In the genomic region with DNA sequence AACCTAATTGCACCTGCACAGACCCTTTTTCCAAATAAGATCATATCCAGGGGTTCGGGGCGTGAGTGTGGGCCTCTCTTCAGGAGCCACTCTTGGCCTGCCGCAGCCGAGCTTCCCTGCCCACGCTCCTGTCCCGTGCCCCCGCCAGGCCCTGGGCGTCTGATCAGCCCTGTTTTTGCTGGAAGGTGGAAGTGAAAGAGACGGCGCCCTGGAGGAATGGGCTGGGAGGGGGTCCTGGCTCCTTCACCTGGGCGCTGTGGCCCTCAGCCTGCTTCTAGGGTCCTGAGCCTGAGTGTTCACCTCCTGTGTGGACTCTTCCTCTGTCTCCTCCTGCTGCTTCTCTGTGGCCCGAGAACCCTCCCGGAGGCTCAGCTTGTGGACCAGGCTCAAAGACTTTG, we compare ENCODE assay signal across 31 cellular contexts. TPM values are rescaled to one million over a fixed set of nuclear protein-coding genes. Genes with fewer than 3 reads are reported as not detected.
A peak's percentile ranks its signal among the peaks of the same experiment; 100 is the strongest.
DNase-seq lines count a peak whose midpoint lies in the region; ATAC-seq and TF ChIP-seq lines count a peak whose summit lies in the region.
"Had no signal": no experiment of that assay in that cellular context is flagged by ENCODE, and none has a peak within 500 bp of the region (broad histone marks: within the 10 kb centered on the region; RNA-seq: fewer than 3 reads in every experiment).

No MANE protein-coding gene starts in this region.

- H3K4me3 ChIP-seq in RWPE2 (ENCODE audit: severe bottlenecking) (no peak overlapping the region), mesenchymal stem cell (ENCODE audit: insufficient read depth in 1 of 2, low read depth in 1 of 2, low read length in 2 of 2) (no peak overlapping the region)
- H3K4me3 ChIP-seq: A549, esophagus muscularis mucosa, gastroesophageal sphincter, GM23338, psoas muscle, smooth muscle cell had no signal

- H3K27me3 Mint-ChIP-seq in stimulated activated naive B cell treated with anti-CD40 and anti-IgM and Interleukin-4, amounts not matched to agents 10 μg/mL and 1 μg/mL and 100 μg/mL, for 72 hours = peaks cover 0 to 4% of the 10 kb centered on the region in 2 donors
- H3K27me3 Mint-ChIP-seq in endothelial cell (ENCODE audit: unreplicated experiment) = peaks cover 10% of the 10 kb centered on the region
- H3K27me3 Mint-ChIP-seq: activated naive CD8-positive, alpha-beta T cell treated with anti-CD3 and anti-CD28 coated beads for 36 hours; B cell had no signal

- no peak for ATAC-seq in RWPE2 (ENCODE audit: low read depth)
- no peak for ATAC-seq in stimulated activated naive B cell treated with anti-CD40 and anti-IgM and Interleukin-4, amounts not matched to agents 10 μg/mL and 1 μg/mL and 100 μg/mL, for 72 hours (replicated peaks)
- ATAC-seq: A549; activated CD4-positive, CD25-positive, alpha-beta regulatory T cell treated with anti-CD3 and anti-CD28 coated beads, Interleukin-2, amount 50 U/mL, for 24 hours; activated T-cell treated with anti-CD3 and anti-CD28 coated beads, Interleukin-2, amount 50 U/mL, for 72 hours; gastroesophageal sphincter; GM23338; psoas muscle had no signal

- POLR2A ChIA-PET in RWPE1 (lab: Yijun Ruan, JAX; ENCODE audit: low non-redundant PET) = no interaction called here

- 96% methylated on average over 13 of the region's 13 CpGs for WGBS in mesenchymal stem cell

- no peak overlapping the region for H3K4me3 Mint-ChIP-seq in stimulated activated naive B cell treated with anti-CD40 and anti-IgM and Interleukin-4, amounts not matched to agents 10 μg/mL and 1 μg/mL and 100 μg/mL, for 72 hours
- H3K4me3 Mint-ChIP-seq in endothelial cell (ENCODE audit: unreplicated experiment) = no peak overlapping the region
- H3K4me3 Mint-ChIP-seq: activated naive CD8-positive, alpha-beta T cell treated with anti-CD3 and anti-CD28 coated beads for 36 hours; activated T-cell treated with anti-CD3 and anti-CD28 coated beads, Interleukin-2, amount 50 U/mL, for 72 hours; B cell; GM23338; memory B cell; nephron; T-helper 2 cell treated with Interferon-gamma antibody and Interleukin-4, amounts not matched to agents 5 μg/mL and 100 μg/mL, for 36 hours had no signal

- no peak overlapping the region for H2AFZ ChIP-seq in mesenchymal stem cell (ENCODE audit: low read depth, low read length)
- H2AFZ ChIP-seq: GM23338 had no signal

- H2BK12ac ChIP-seq in mesenchymal stem cell (ENCODE audit: low read length in 2 of 2) = peak overlapping the region in 1 of 2 experiments; percentile 10

- no peak overlapping the region for H3K4me2 ChIP-seq in mesenchymal stem cell (ENCODE audit: low read length, poor library complexity, severe bottlenecking)
- H3K4me2 ChIP-seq: A549, GM23338, smooth muscle cell had no signal

- peaks cover 13% of the 10 kb centered on the region for H3K4me1 ChIP-seq in RWPE2 (ENCODE audit: insufficient read depth, poor library complexity, severe bottlenecking)
- peaks cover 18% of the 10 kb centered on the region for H3K4me1 ChIP-seq in mesenchymal stem cell (ENCODE audit: control insufficient read depth, insufficient read depth, low read depth, low read length)
- H3K4me1 ChIP-seq: esophagus muscularis mucosa, gastroesophageal sphincter, psoas muscle had no signal

- H3K23ac ChIP-seq in mesenchymal stem cell (ENCODE audit: low read length in 2 of 2) = no peak overlapping the region

- H2BK5ac ChIP-seq in mesenchymal stem cell (ENCODE audit: low read depth, low read length, poor library complexity, severe bottlenecking) = no peak overlapping the region

- H4K8ac ChIP-seq in mesenchymal stem cell (ENCODE audit: low read length) = no peak overlapping the region

- H3K4me1 Mint-ChIP-seq in stimulated activated naive B cell treated with anti-CD40 and anti-IgM and Interleukin-4, amounts not matched to agents 10 μg/mL and 1 μg/mL and 100 μg/mL, for 72 hours = no peaks in the 10 kb centered on the region
- H3K4me1 Mint-ChIP-seq in endothelial cell (ENCODE audit: unreplicated experiment) = peaks cover 8% of the 10 kb centered on the region
- H3K4me1 Mint-ChIP-seq: activated naive CD8-positive, alpha-beta T cell treated with anti-CD3 and anti-CD28 coated beads for 36 hours; B cell; memory B cell had no signal

- no peaks in the 10 kb centered on the region for H3K36me3 Mint-ChIP-seq in stimulated activated naive B cell treated with anti-CD40 and anti-IgM and Interleukin-4, amounts not matched to agents 10 μg/mL and 1 μg/mL and 100 μg/mL, for 72 hours
- no peaks in the 10 kb centered on the region for H3K36me3 Mint-ChIP-seq in endothelial cell (ENCODE audit: low read depth, unreplicated experiment)
- H3K36me3 Mint-ChIP-seq: activated naive CD8-positive, alpha-beta T cell treated with anti-CD3 and anti-CD28 coated beads for 36 hours; memory B cell had no signal

- no peak overlapping the region for H3K27ac ChIP-seq in RWPE2 (ENCODE audit: poor library complexity, severe bottlenecking)
- no peak overlapping the region for H3K27ac ChIP-seq in mesenchymal stem cell (ENCODE audit: low read length, poor library complexity, severe bottlenecking)
- no peak overlapping the region for H3K27ac ChIP-seq in RWPE1
- H3K27ac ChIP-seq: esophagus muscularis mucosa, gastroesophageal sphincter, psoas muscle had no signal

- no peak overlapping the region for H3K9ac ChIP-seq in mesenchymal stem cell (ENCODE audit: low read length)

- peak overlapping the region; percentile 28 for H4K91ac ChIP-seq in mesenchymal stem cell (ENCODE audit: low read length)

- no peak overlapping the region for H2AK5ac ChIP-seq in mesenchymal stem cell (ENCODE audit: low read length, severe bottlenecking)

- DNase-seq in activated effector memory CD4-positive, alpha-beta T cell treated with anti-CD3 and anti-CD28 coated beads, Interleukin-2, amount 50 U/mL, for 16 hours = peak; percentile 48
- DNase-seq in activated effector memory CD4-positive, alpha-beta T cell treated with Interleukin-2 at 50 U/mL for 16 hours = no peak
- DNase-seq in RWPE2 (ENCODE audit: low spot score) (peak; percentile 51), mesenchymal stem cell (no peak), RWPE1 (ENCODE audit: low spot score) (no peak), endothelial cell (ENCODE audit: low spot score) (no peak)
- DNase-seq in stimulated activated naive B cell treated with anti-CD40 and anti-IgM and Interleukin-4, amounts not matched to agents 10 μg/mL and 1 μg/mL and 100 μg/mL, for 72 hours = no peak
- no peak for DNase-seq in effector CD8-positive, alpha-beta T cell (lab: John Stamatoyannopoulos, UW)
- DNase-seq: activated naive CD8-positive, alpha-beta T cell treated with anti-CD3 and anti-CD28 coated beads for 36 hours; activated T-cell treated with anti-CD3 and anti-CD28 coated beads, Interleukin-2, amount 50 U/mL, for 72 hours; cerebellar nuclear complex; effector CD4-positive, alpha-beta T cell; KG1; NCI-H1436; NCI-H2107; NCI-H524; RPMI8226; stimulated activated CD4-positive, alpha-beta T cell treated with anti-CD3 and anti-CD28 coated beads, Interleukin-2, amount 100 ng/mL, for 48 hours; stimulated activated naive CD4-positive, alpha-beta T cell had no signal

- no peak overlapping the region for H3K14ac ChIP-seq in mesenchymal stem cell (ENCODE audit: low read length in 2 of 2)

- H3K9me3 Mint-ChIP-seq in stimulated activated naive B cell treated with anti-CD40 and anti-IgM and Interleukin-4, amounts not matched to agents 10 μg/mL and 1 μg/mL and 100 μg/mL, for 72 hours = no peaks in the 10 kb centered on the region
- no peaks in the 10 kb centered on the region for H3K9me3 Mint-ChIP-seq in endothelial cell (ENCODE audit: unreplicated experiment)
- H3K9me3 Mint-ChIP-seq: activated naive CD8-positive, alpha-beta T cell treated with anti-CD3 and anti-CD28 coated beads for 36 hours; activated T-cell treated with anti-CD3 and anti-CD28 coated beads, Interleukin-2, amount 50 U/mL, for 72 hours; GM23338; memory B cell; nephron; T-helper 2 cell treated with Interferon-gamma antibody and Interleukin-4, amounts not matched to agents 5 μg/mL and 100 μg/mL, for 36 hours had no signal

- peak overlapping the region; percentile 15 for H2BK15ac ChIP-seq in mesenchymal stem cell (ENCODE audit: low read depth, poor library complexity, severe bottlenecking)

- H3K79me1 ChIP-seq in mesenchymal stem cell (replicated peaks; ENCODE audit: low read length, poor library complexity, severe bottlenecking) = no peaks in the 10 kb centered on the region

- H3K4ac ChIP-seq in mesenchymal stem cell (ENCODE audit: low read depth in 1 of 2, low read length in 2 of 2) = no peak overlapping the region

- H2BK120ac ChIP-seq in mesenchymal stem cell (ENCODE audit: low read depth, low read length) = no peak overlapping the region

- no peaks in the 10 kb centered on the region for H3K9me3 ChIP-seq in RWPE2 (ENCODE audit: severe bottlenecking)
- no peaks in the 10 kb centered on the region for H3K9me3 ChIP-seq in mesenchymal stem cell (ENCODE audit: control insufficient read depth, low read length)
- H3K9me3 ChIP-seq: A549, esophagus muscularis mucosa, gastroesophageal sphincter, psoas muscle had no signal

- H3K36me3 ChIP-seq in RWPE2 (ENCODE audit: low read depth) = no peaks in the 10 kb centered on the region
- H3K36me3 ChIP-seq in mesenchymal stem cell (ENCODE audit: control insufficient read depth in 1 of 2, insufficient read depth in 2 of 2, low read depth in 1 of 2, low read length in 2 of 2) = peaks cover 0 to 3% of the 10 kb centered on the region in 2 experiments
- H3K36me3 ChIP-seq: esophagus muscularis mucosa, gastroesophageal sphincter had no signal

- H3K27me3 ChIP-seq in RWPE2 (ENCODE audit: insufficient read depth, poor library complexity, severe bottlenecking) (no peaks in the 10 kb centered on the region), mesenchymal stem cell (ENCODE audit: control insufficient read depth in 1 of 2, insufficient read depth in 1 of 2, low read length in 2 of 2) (peaks cover 0 to 12% of the 10 kb centered on the region in 2 experiments)
- H3K27me3 ChIP-seq: esophagus muscularis mucosa, gastroesophageal sphincter had no signal

- CTCF ChIA-PET in RWPE1 (lab: Yijun Ruan, JAX) = no interaction called here

- H3K18ac ChIP-seq in mesenchymal stem cell (ENCODE audit: low read depth in 1 of 2, low read length in 2 of 2) = no peak overlapping the region

- H3K27ac Mint-ChIP-seq in stimulated activated naive B cell treated with anti-CD40 and anti-IgM and Interleukin-4, amounts not matched to agents 10 μg/mL and 1 μg/mL and 100 μg/mL, for 72 hours = peak overlapping the region; percentile 3
- H3K27ac Mint-ChIP-seq in endothelial cell (ENCODE audit: unreplicated experiment) = no peak overlapping the region
- H3K27ac Mint-ChIP-seq: activated naive CD8-positive, alpha-beta T cell treated with anti-CD3 and anti-CD28 coated beads for 36 hours; activated T-cell treated with anti-CD3 and anti-CD28 coated beads, Interleukin-2, amount 50 U/mL, for 72 hours; B cell; GM23338; memory B cell; nephron; T-helper 2 cell treated with Interferon-gamma antibody and Interleukin-4, amounts not matched to agents 5 μg/mL and 100 μg/mL, for 36 hours had no signal

- TF ChIP-seq CTCF in RWPE2 (IDR thresholded peaks at IDR 0.05; ENCODE audit: poor library complexity, severe bottlenecking) (no peak), RWPE1 (conservative IDR thresholded peaks at IDR 0.05; ENCODE audit: low read depth) (no peak), endothelial cell (IDR thresholded peaks at IDR 0.05; ENCODE audit: unreplicated experiment) (no peak)

RNA-seq across cellular contexts. Expression of a gene that starts 11.2 kb away (rescaled TPM):
- polyA plus RNA-seq in mesenchymal stem cell (2013, experiment 1 of 2) = 754 TPM
- 709 TPM for polyA plus RNA-seq in mesenchymal stem cell (2013, experiment 2 of 2)
- total RNA-seq in endothelial cell (ENCODE audit: unreplicated experiment) = 24.3 TPM
- total RNA-seq: activated CD8-positive, alpha-beta memory T cell treated with anti-CD3 and anti-CD28 coated beads for 36 hours; B cell had no signal

Comparison
In these comparisons a context has a peak if more than half of its experiments do, and no peak if none do; other contexts are left out.
1. DNase-seq: peak in activated effector memory CD4-positive, alpha-beta T cell treated with anti-CD3 and anti-CD28 coated beads, Interleukin-2, amount 50 U/mL, for 16 hours (single experiment) and RWPE2 (single experiment); none in activated effector memory CD4-positive, alpha-beta T cell treated with Interleukin-2 at 50 U/mL for 16 hours (single experiment), mesenchymal stem cell (single experiment), stimulated activated naive B cell treated with anti-CD40 and anti-IgM and Interleukin-4, amounts not matched to agents 10 μg/mL and 1 μg/mL and 100 μg/mL, for 72 hours (single experiment), RWPE1 (single experiment), endothelial cell (single experiment) and effector CD8-positive, alpha-beta T cell (single experiment).